ENCODE assay signal across 17 cellular contexts in genomic region chr18:24009246-24009645, GRCh38. TPM values are rescaled to one million over a fixed set of nuclear protein-coding genes. Genes with fewer than 3 reads are reported as not detected.
DNase-seq lines count a peak whose midpoint lies in the region; ATAC-seq and TF ChIP-seq lines count a peak whose summit lies in the region.
"Had no signal": no experiment of that assay in that cellular context is flagged by ENCODE, and none has a peak within 500 bp of the region (broad histone marks: within the 10 kb centered on the region; RNA-seq: fewer than 3 reads in every experiment).

No MANE protein-coding gene starts in this region.

- intact Hi-C loops in CD4-positive, alpha-beta T cell (cut with DNase I, micrococcal nuclease), result loop anchor here in 1 of 2 experiments (5.0 kb wide), 1 partner anchor 197 kb away; no protein-coding TSS in a partner anchor
- intact Hi-C loops in activated CD4-positive, alpha-beta memory T cell treated with anti-CD3 and anti-CD28 coated beads for 36 hours (cut with micrococcal nuclease), result no loop called here
- intact Hi-C loops in Calu3 (cut with micrococcal nuclease; ENCODE audit: unreplicated experiment), result no loop called here

- peaks cover 71% of the 10 kb centered on the region for H3K4me1 Mint-ChIP-seq in CD4-positive, alpha-beta T cell (ENCODE audit: low read depth)
- peaks cover 75% of the 10 kb centered on the region for H3K4me1 Mint-ChIP-seq in activated CD4-positive, alpha-beta memory T cell treated with anti-CD3 and anti-CD28 coated beads for 36 hours (ENCODE audit: low read depth)
- H3K4me1 Mint-ChIP-seq in naive B cell (peaks cover 46 to 59% (median 48%) of the 10 kb centered on the region in 3 donors), Calu3 (ENCODE audit: low read depth, unreplicated experiment) (peaks cover 18% of the 10 kb centered on the region)

- CTCF ChIA-PET in CD4-positive, alpha-beta T cell (lab: Charles Lee), result interaction anchor here (1.8 kb wide), 1 partner anchor 41 kb away, joined by 8 read pairs; no protein-coding TSS in a partner anchor
- CTCF ChIA-PET in activated CD4-positive, alpha-beta memory T cell treated with anti-CD3 and anti-CD28 coated beads for 36 hours (lab: Charles Lee), result no interaction called here
- CTCF ChIA-PET in Calu3 (lab: Charles Lee), result no interaction called here

- no peaks in the 10 kb centered on the region for H3K27me3 Mint-ChIP-seq in CD4-positive, alpha-beta T cell
- no peaks in the 10 kb centered on the region for H3K27me3 Mint-ChIP-seq in activated CD4-positive, alpha-beta memory T cell treated with anti-CD3 and anti-CD28 coated beads for 36 hours
- H3K27me3 Mint-ChIP-seq in naive B cell, result no peaks in the 10 kb centered on the region
- H3K27me3 Mint-ChIP-seq in Calu3 (ENCODE audit: unreplicated experiment), result peaks cover 27% of the 10 kb centered on the region

- no peaks in the 10 kb centered on the region for H3K36me3 Mint-ChIP-seq in CD4-positive, alpha-beta T cell (ENCODE audit: low read depth)
- H3K36me3 Mint-ChIP-seq in activated CD4-positive, alpha-beta memory T cell treated with anti-CD3 and anti-CD28 coated beads for 36 hours, result no peaks in the 10 kb centered on the region
- H3K36me3 Mint-ChIP-seq in naive B cell (no peaks in the 10 kb centered on the region), Calu3 (ENCODE audit: insufficient read depth, unreplicated experiment) (peaks cover 7% of the 10 kb centered on the region)
- H3K36me3 Mint-ChIP-seq: brain had no signal

- BruUV-seq in Calu3 (replicated peaks; lab: Mats Ljungman, UMichigan), result no TSS peak

- no peaks in the 10 kb centered on the region for H3K9me3 ChIP-seq in CD4-positive, alpha-beta T cell (ENCODE audit: control insufficient read depth, low read length)
- H3K9me3 ChIP-seq: ovary, tibial nerve had no signal

- peak overlapping the region; percentile 8; the same call in 1 of the 2 replicates for H3K4me3 ChIP-seq in GM12864 (ENCODE audit: low read depth, low read length)
- H3K4me3 ChIP-seq: ovary, tibial nerve had no signal

- H3K27ac Mint-ChIP-seq in CD4-positive, alpha-beta T cell, result peak overlapping the region; percentile 90
- H3K27ac Mint-ChIP-seq in activated CD4-positive, alpha-beta memory T cell treated with anti-CD3 and anti-CD28 coated beads for 36 hours, result peak overlapping the region; percentile 36
- H3K27ac Mint-ChIP-seq in naive B cell, result peak overlapping the region; percentile 88 to 96 (median 92)
- H3K27ac Mint-ChIP-seq in Calu3 (ENCODE audit: unreplicated experiment), result no peak overlapping the region
- H3K27ac Mint-ChIP-seq: brain; dendritic cell treated with granulocyte-macrophage colony-stimulating factor and Interleukin-4, amounts not matched to agents 40 ng/mL and 50 ng/mL, for 4 days had no signal

- ATAC-seq in CD4-positive, alpha-beta T cell (ENCODE audit: poor library complexity), result no peak
- ATAC-seq in naive B cell (ENCODE audit: low read depth in 2 of 2), result no peak
- no peak for ATAC-seq in HG02885 (IDR thresholded peaks at IDR 0.05; ENCODE audit: poor library complexity, unreplicated experiment)
- ATAC-seq: left ventricle myocardium superior had no signal

- H3K9me3 Mint-ChIP-seq in CD4-positive, alpha-beta T cell, result no peaks in the 10 kb centered on the region
- no peaks in the 10 kb centered on the region for H3K9me3 Mint-ChIP-seq in activated CD4-positive, alpha-beta memory T cell treated with anti-CD3 and anti-CD28 coated beads for 36 hours
- H3K9me3 Mint-ChIP-seq in naive B cell (no peaks in the 10 kb centered on the region), Calu3 (ENCODE audit: low read depth, unreplicated experiment) (no peaks in the 10 kb centered on the region)
- H3K9me3 Mint-ChIP-seq: dendritic cell treated with granulocyte-macrophage colony-stimulating factor and Interleukin-4, amounts not matched to agents 40 ng/mL and 50 ng/mL, for 4 days had no signal

- H3K27me3 ChIP-seq in CD4-positive, alpha-beta T cell (ENCODE audit: control insufficient read depth, insufficient read depth, low read length), result no peaks in the 10 kb centered on the region
- H3K27me3 ChIP-seq: ovary, tibial nerve had no signal

- TF ChIP-seq CTCF in CD4-positive, alpha-beta T cell (IDR thresholded peaks at IDR 0.05), result no peak
- no peak for TF ChIP-seq CTCF in GM12864 (IDR thresholded peaks at IDR 0.05; ENCODE audit: low read depth, low read length, missing control alignments)
- no peak for TF ChIP-seq CTCF in Calu3 (IDR thresholded peaks at IDR 0.05; ENCODE audit: unreplicated experiment)

- no peak for DNase-seq in CD4-positive, alpha-beta T cell
- DNase-seq in GM12864 (ENCODE audit: low read depth) (no peak), naive B cell (no peak), superior temporal gyrus (ENCODE audit: extremely low spot score) (no peak), Calu3 (no peak)
- DNase-seq in activated CD4-positive, alpha-beta memory T cell treated with anti-CD3 and anti-CD28 coated beads for 36 hours, result no peak
- DNase-seq: C1 segment of cervical spinal cord; erythroblast; Karpas-422; left ventricle myocardium superior; NCI-H446 treated with DMSO at 0.1 percent for 48 hours; ovary; stimulated activated CD4-positive, alpha-beta T cell treated with anti-CD3 and anti-CD28 coated beads, Interleukin-4, amount 100 ng/mL, for 1 hour had no signal

- POLR2A ChIA-PET in CD4-positive, alpha-beta T cell (lab: Charles Lee), result interaction anchor here (0.7 to 2.7 kb wide), 3 partner anchors 17 to 387 kb away, joined by 3 to 15 read pairs (median 13); no protein-coding TSS in a partner anchor
- POLR2A ChIA-PET in activated CD4-positive, alpha-beta memory T cell treated with anti-CD3 and anti-CD28 coated beads for 36 hours (lab: Charles Lee), result no interaction called here

- peak overlapping the region; percentile 42 for H3K4me3 Mint-ChIP-seq in CD4-positive, alpha-beta T cell
- no peak overlapping the region for H3K4me3 Mint-ChIP-seq in activated CD4-positive, alpha-beta memory T cell treated with anti-CD3 and anti-CD28 coated beads for 36 hours
- H3K4me3 Mint-ChIP-seq in naive B cell (peak overlapping the region; percentile 51 to 85 (median 70)), Calu3 (ENCODE audit: low read depth, unreplicated experiment) (no peak overlapping the region)
- H3K4me3 Mint-ChIP-seq: dendritic cell treated with granulocyte-macrophage colony-stimulating factor and Interleukin-4, amounts not matched to agents 40 ng/mL and 50 ng/mL, for 4 days had no signal

- H3K27ac ChIP-seq in CD4-positive, alpha-beta T cell (ENCODE audit: low read depth, low read length), result peak overlapping the region; percentile 71
- H3K27ac ChIP-seq: ovary, tibial nerve had no signal

RNA-seq across cellular contexts. Expression of gene TTC39C, which starts 5.3 kb away (rescaled TPM):
- 10 to 100 TPM; 82.6 to 91.8 TPM for total RNA-seq in CD4-positive, alpha-beta T cell
- 10 to 100 TPM; 48.9 to 49.0 TPM for total RNA-seq in activated CD4-positive, alpha-beta memory T cell treated with anti-CD3 and anti-CD28 coated beads for 36 hours
- 10 to 100 TPM; 20.4 to 34.5 (median 24.3) TPM for polyA plus RNA-seq in naive B cell (ENCODE audit: low read depth in 6 of 6)
- total RNA-seq in Calu3 (2022), result 21.7 and 26.8 TPM in 2 replicates

Comparison
In these comparisons a context has a peak if more than half of its experiments do, and no peak if none do; other contexts are left out.
1. H3K4me3 Mint-ChIP-seq: peak in CD4-positive, alpha-beta T cell (single experiment) and naive B cell (8 of 8); none in activated CD4-positive, alpha-beta memory T cell treated with anti-CD3 and anti-CD28 coated beads for 36 hours (single experiment) and Calu3 (single experiment).